1 cellular context compared by ENCODE assay signal in genomic region chr16:3317315-3317999, GRCh38.
TF ChIP-seq lines count a peak whose summit lies in the region.

No MANE protein-coding gene starts in this region.

TF ChIP-seq in GM23338, 12 proteins besides CTCF, POLR2A, EP300 and RAD21 (continued from another document):
- TF ChIP-seq, protein P1, sequence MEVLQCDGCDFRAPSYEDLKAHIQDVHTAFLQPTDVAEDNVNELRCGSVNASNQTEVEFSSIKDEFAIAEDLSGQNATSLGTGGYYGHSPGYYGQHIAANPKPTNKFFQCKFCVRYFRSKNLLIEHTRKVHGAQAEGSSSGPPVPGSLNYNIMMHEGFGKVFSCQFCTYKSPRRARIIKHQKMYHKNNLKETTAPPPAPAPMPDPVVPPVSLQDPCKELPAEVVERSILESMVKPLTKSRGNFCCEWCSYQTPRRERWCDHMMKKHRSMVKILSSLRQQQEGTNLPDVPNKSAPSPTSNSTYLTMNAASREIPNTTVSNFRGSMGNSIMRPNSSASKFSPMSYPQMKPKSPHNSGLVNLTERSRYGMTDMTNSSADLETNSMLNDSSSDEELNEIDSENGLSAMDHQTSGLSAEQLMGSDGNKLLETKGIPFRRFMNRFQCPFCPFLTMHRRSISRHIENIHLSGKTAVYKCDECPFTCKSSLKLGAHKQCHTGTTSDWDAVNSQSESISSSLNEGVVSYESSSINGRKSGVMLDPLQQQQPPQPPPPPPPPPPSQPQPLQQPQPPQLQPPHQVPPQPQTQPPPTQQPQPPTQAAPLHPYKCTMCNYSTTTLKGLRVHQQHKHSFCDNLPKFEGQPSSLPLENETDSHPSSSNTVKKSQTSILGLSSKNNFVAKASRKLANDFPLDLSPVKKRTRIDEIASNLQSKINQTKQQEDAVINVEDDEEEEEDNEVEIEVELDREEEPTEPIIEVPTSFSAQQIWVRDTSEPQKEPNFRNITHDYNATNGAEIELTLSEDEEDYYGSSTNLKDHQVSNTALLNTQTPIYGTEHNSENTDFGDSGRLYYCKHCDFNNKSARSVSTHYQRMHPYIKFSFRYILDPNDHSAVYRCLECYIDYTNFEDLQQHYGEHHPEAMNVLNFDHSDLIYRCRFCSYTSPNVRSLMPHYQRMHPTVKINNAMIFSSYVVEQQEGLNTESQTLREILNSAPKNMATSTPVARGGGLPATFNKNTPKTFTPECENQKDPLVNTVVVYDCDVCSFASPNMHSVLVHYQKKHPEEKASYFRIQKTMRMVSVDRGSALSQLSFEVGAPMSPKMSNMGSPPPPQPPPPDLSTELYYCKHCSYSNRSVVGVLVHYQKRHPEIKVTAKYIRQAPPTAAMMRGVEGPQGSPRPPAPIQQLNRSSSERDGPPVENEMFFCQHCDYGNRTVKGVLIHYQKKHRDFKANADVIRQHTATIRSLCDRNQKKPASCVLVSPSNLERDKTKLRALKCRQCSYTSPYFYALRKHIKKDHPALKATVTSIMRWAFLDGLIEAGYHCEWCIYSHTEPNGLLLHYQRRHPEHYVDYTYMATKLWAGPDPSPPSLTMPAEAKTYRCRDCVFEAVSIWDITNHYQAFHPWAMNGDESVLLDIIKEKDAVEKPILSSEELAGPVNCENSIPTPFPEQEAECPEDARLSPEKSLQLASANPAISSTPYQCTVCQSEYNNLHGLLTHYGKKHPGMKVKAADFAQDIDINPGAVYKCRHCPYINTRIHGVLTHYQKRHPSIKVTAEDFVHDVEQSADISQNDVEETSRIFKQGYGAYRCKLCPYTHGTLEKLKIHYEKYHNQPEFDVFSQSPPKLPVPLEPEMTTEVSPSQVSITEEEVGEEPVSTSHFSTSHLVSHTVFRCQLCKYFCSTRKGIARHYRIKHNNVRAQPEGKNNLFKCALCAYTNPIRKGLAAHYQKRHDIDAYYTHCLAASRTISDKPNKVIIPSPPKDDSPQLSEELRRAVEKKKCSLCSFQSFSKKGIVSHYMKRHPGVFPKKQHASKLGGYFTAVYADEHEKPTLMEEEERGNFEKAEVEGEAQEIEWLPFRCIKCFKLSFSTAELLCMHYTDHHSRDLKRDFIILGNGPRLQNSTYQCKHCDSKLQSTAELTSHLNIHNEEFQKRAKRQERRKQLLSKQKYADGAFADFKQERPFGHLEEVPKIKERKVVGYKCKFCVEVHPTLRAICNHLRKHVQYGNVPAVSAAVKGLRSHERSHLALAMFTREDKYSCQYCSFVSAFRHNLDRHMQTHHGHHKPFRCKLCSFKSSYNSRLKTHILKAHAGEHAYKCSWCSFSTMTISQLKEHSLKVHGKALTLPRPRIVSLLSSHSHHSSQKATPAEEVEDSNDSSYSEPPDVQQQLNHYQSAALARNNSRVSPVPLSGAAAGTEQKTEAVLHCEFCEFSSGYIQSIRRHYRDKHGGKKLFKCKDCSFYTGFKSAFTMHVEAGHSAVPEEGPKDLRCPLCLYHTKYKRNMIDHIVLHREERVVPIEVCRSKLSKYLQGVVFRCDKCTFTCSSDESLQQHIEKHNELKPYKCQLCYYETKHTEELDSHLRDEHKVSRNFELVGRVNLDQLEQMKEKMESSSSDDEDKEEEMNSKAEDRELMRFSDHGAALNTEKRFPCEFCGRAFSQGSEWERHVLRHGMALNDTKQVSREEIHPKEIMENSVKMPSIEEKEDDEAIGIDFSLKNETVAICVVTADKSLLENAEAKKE (CRISPR knock-in tag; IDR thresholded peaks at IDR 0.05) = no peak
- TF ChIP-seq REST (IDR thresholded peaks at IDR 0.05; ENCODE audit: unreplicated experiment) = no peak
- TF ChIP-seq ZNF114 (CRISPR knock-in tag; IDR thresholded peaks at IDR 0.05) = no peak
- TF ChIP-seq ETS1 (IDR thresholded peaks at IDR 0.05) = no peak
- no peak for TF ChIP-seq POLR2AphosphoS5 (IDR thresholded peaks at IDR 0.05; ENCODE audit: low read depth)
- no peak for TF ChIP-seq CREB1 (CRISPR knock-in tag; IDR thresholded peaks at IDR 0.05; ENCODE audit: low read depth)
- no peak for TF ChIP-seq ZNF331 (CRISPR knock-in tag; IDR thresholded peaks at IDR 0.05; ENCODE audit: low read depth)
- TF ChIP-seq STAT1 (IDR thresholded peaks at IDR 0.05; ENCODE audit: unreplicated experiment) = no peak
- TF ChIP-seq NANOG (IDR thresholded peaks at IDR 0.05; ENCODE audit: borderline replicate concordance) = no peak
- TF ChIP-seq JUNB (IDR thresholded peaks at IDR 0.05; ENCODE audit: unreplicated experiment) = no peak
- TF ChIP-seq EZH2 (IDR thresholded peaks at IDR 0.05; ENCODE audit: low read depth, unreplicated experiment) = no peak
